8 cellular contexts compared by ENCODE assay signal in the genomic region with DNA sequence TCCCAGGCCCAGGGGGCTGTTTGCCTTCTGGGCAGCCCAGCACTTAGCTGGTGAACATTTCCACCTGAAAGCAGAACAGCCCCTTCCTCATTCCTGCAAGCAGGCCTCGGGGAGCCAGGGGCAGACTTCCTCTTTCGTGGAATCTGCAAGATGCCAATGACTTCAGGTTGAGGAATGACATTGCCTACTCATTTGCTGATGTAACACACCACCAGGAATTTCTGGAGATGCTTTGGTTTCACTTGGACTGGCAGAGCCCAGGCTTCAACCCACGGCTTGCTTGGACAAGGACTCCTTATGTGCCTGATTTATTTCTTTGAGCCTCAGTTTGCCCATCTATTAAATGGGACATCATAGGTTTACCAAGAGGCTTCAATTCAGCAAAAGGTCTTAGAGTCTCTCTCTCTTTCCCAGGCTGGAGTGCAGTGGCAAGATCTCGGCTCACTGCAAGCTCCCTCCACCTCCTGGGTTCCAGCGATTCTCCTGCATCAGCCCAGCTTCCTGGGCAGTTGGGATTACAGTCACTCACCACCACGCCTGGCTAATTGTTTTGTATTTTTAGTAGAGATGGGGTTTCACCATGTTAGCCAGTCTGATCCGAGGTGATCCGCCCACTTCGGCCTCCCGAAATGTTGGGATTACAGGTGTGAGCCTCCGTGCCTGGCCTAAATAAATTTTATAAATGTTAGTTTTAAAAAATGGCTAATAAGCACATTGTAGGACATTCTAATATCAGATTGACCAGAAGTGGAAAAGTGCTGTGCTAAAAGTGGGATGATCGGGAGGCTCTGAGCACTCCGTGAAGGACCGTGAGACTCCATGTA. TPM values are rescaled to one million over a fixed set of nuclear protein-coding genes. Genes with fewer than 3 reads are reported as not detected.
A peak's percentile ranks its signal among the peaks of the same experiment; 100 is the strongest.
DNase-seq lines count a peak whose midpoint lies in the region; ATAC-seq and TF ChIP-seq lines count a peak whose summit lies in the region.

No MANE protein-coding gene starts in this region.

- H3K79me2 ChIP-seq in ACC112 (ENCODE audit: control insufficient read depth, insufficient read depth, low read length, unreplicated experiment), result peaks cover 14% of the 10 kb centered on the region

- DNase-seq in adipocyte (ENCODE audit: low read depth), result peak; percentile 65
- DNase-seq in right lobe of liver, result no peak
- no peak for DNase-seq in NCI-H1930 (lab: John Stamatoyannopoulos, UW)
- no peak for DNase-seq in DMS 273 (lab: John Stamatoyannopoulos, UW; ENCODE audit: unreplicated experiment)
- DNase-seq in putamen (ENCODE audit: low spot score), result no peak
- no peak for DNase-seq in activated CD4-positive, alpha-beta T cell treated with anti-CD3 and anti-CD28 coated beads, Interleukin-2, amount 50 U/mL, for 48 hours

- CTCF ChIA-PET in HEK293 (lab: Yijun Ruan, JAX), result interaction anchor here (0.6 to 1.3 kb wide), 5 partner anchors 40 to 1351 kb away, joined by 3 to 6 read pairs (median 3); partner anchors contain the start of genes DERL2 and MIS12

- no peak for TF ChIP-seq CTCF in HEK293 (tag by site-specific recombination; IDR thresholded peaks at IDR 0.05)
- TF ChIP-seq CTCF in right lobe of liver (IDR thresholded peaks at IDR 0.05), result no peak

- 46% methylated on average over 13 of the region's 14 CpGs for WGBS in right lobe of liver (ENCODE audit: insufficient coverage, low coverage, low lambda C conversion rate, missing lambda C conversion rate)

- intact Hi-C loops in right lobe of liver (cut with DNase I), result loop anchor here (5.0 kb wide), 2 partner anchors 837 to 842 kb away; no protein-coding TSS in a partner anchor

- H3K36me3 ChIP-seq in ACC112 (ENCODE audit: insufficient read depth, low read length) (peaks cover 6% of the 10 kb centered on the region), HEK293 (ENCODE audit: control insufficient read depth in 2 of 2, insufficient read depth in 1 of 2, low read length in 2 of 2) (no peaks in the 10 kb centered on the region), adipocyte (ENCODE audit: control insufficient read depth, insufficient read depth, low read length, severe bottlenecking) (peaks cover 11% of the 10 kb centered on the region), right lobe of liver (no peaks in the 10 kb centered on the region)

- H3K9me3 ChIP-seq in HEK293 (ENCODE audit: control insufficient read depth, insufficient read depth, low read depth, low read length) (no peaks in the 10 kb centered on the region), adipocyte (ENCODE audit: control insufficient read depth, low read length) (no peaks in the 10 kb centered on the region), right lobe of liver (no peaks in the 10 kb centered on the region)

- POLR2A ChIA-PET in HEK293 (lab: Yijun Ruan, JAX), result interaction anchor here (1.8 kb wide), 1 partner anchor 99 kb away, joined by 6 read pairs; the partner anchor contains the start of genes DERL2 and MIS12

- H3K4me1 ChIP-seq in ACC112 (ENCODE audit: control insufficient read depth, insufficient read depth, low read length, unreplicated experiment), result peaks cover 48% of the 10 kb centered on the region
- peaks cover 5% of the 10 kb centered on the region; the same call in 1 of the 2 replicates for H3K4me1 ChIP-seq in HEK293 (ENCODE audit: control insufficient read depth, insufficient read depth, low read length)
- peaks cover 42% of the 10 kb centered on the region for H3K4me1 ChIP-seq in adipocyte (ENCODE audit: control insufficient read depth, insufficient read depth, low read length)
- no peaks in the 10 kb centered on the region for H3K4me1 ChIP-seq in right lobe of liver

- peak overlapping the region; percentile 91 for H3K4me3 ChIP-seq in ACC112 (ENCODE audit: low read depth, low read length)
- no peak overlapping the region for H3K4me3 ChIP-seq in HEK293 (ENCODE audit: low read depth, low read length)
- H3K4me3 ChIP-seq in adipocyte (ENCODE audit: low read length), result peak overlapping the region; percentile 7
- H3K4me3 ChIP-seq in right lobe of liver, result no peak overlapping the region

- ATAC-seq in right lobe of liver, result no peak

- peak overlapping the region; percentile 87 for H3K9ac ChIP-seq in adipocyte (ENCODE audit: low read length)

- H2AFZ ChIP-seq in ACC112 (ENCODE audit: low read length, unreplicated experiment), result peak overlapping the region; percentile 38

- peak overlapping the region; percentile 69 for H3K27ac ChIP-seq in ACC112 (ENCODE audit: low read depth, low read length)
- H3K27ac ChIP-seq in HEK293 (ENCODE audit: extremely low read depth, low read depth, low read length), result no peak overlapping the region
- peak overlapping the region in 2 of 3 donors; percentile 51 to 66 for H3K27ac ChIP-seq in right lobe of liver

- no peaks in the 10 kb centered on the region for H3K27me3 ChIP-seq in ACC112 (ENCODE audit: insufficient read depth, low read length)
- no peaks in the 10 kb centered on the region for H3K27me3 ChIP-seq in adipocyte (replicated peaks; ENCODE audit: control insufficient read depth, insufficient read depth, low read length)
- H3K27me3 ChIP-seq in right lobe of liver, result no peaks in the 10 kb centered on the region

- TF ChIP-seq POLR2A in right lobe of liver (IDR thresholded peaks at IDR 0.05), result no peak

TF ChIP-seq in HEK293, 187 proteins besides CTCF, POLR2A, EP300 and RAD21:
- TF ChIP-seq EGR2 (tag by site-specific recombination; IDR thresholded peaks at IDR 0.05; ENCODE audit: low read depth), result 0 out of 2 replicates have a peak, but pooled peaks have one; percentile 16
- TF ChIP-seq ZNF561 (tag by site-specific recombination; IDR thresholded peaks at IDR 0.05; ENCODE audit: borderline replicate concordance), result no peak

RNA-seq across cellular contexts. Expression of gene NLRP1, which starts 0.9 kb away (rescaled TPM):
- total RNA-seq in right lobe of liver, result 1 to 10 TPM; 2.5 to 4.7 (median 3.3) TPM

Comparison
In these comparisons a context has a peak if more than half of its experiments do, and no peak if none do; other contexts are left out.
1. H3K4me3 ChIP-seq: peak in ACC112 (single experiment) and adipocyte (single experiment); none in HEK293 (single experiment) and right lobe of liver (0 of 3).